ENCODE assay signal across 12 cellular contexts in the genomic region with DNA sequence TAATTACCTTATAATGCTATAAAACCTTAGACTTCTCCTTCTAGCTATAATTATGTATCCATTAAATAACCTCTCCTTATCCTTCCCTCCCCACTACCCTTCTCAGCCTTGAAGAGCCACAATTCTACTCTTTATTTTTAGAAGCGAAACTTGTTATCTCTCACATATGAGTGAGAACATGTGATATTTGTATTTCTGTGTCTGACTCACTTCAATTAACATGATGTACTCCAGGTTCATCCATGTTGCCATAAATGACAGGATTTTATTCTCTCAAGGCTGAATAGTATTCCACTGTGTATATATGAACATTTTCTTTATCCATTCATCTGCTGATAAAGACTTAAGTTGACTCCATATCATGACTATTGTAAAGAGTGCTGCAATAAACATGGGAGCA.
A peak's percentile ranks its signal among the peaks of the same experiment; 100 is the strongest.
DNase-seq lines count a peak whose midpoint lies in the region; TF ChIP-seq lines count a peak whose summit lies in the region.
"Had no signal": no experiment of that assay in that cellular context is flagged by ENCODE, and none has a peak within 500 bp of the region (broad histone marks: within the 10 kb centered on the region; RNA-seq: fewer than 3 reads in every experiment).

No MANE protein-coding gene starts in this region.

- H3K9ac ChIP-seq in Loucy (ENCODE audit: low read depth, low read length, poor library complexity, severe bottlenecking), result no peak overlapping the region

- H3K4me3 ChIP-seq in Loucy (ENCODE audit: low read length, poor library complexity, severe bottlenecking), result no peak overlapping the region
- no peak overlapping the region for H3K4me3 ChIP-seq in astrocyte of the spinal cord (ENCODE audit: low read depth, low read length)
- H3K4me3 ChIP-seq: A549, GM12878 had no signal

- DNase-seq in astrocyte of the spinal cord (ENCODE audit: low read depth, low spot score) (peak; percentile 1), fibroblast of peridontal ligament (ENCODE audit: extremely low read depth) (peak; percentile 7), EL (no peak), mucosa of gallbladder (ENCODE audit: low spot score) (no peak)
- no peak for DNase-seq in activated effector memory CD4-positive, alpha-beta T cell treated with anti-CD3 and anti-CD28 coated beads, Interleukin-2, amount 50 U/mL, for 16 hours
- DNase-seq: BE2C; CD8-positive, alpha-beta T cell; COR-L47; DMS53 had no signal

- no peaks in the 10 kb centered on the region for H3K36me3 ChIP-seq in Loucy (ENCODE audit: insufficient read depth, low read length)
- H3K36me3 ChIP-seq: BE2C had no signal

- no peaks in the 10 kb centered on the region for H3K79me2 ChIP-seq in Loucy (ENCODE audit: insufficient read depth, low read length)

- no peaks in the 10 kb centered on the region for H3K9me3 ChIP-seq in Loucy (ENCODE audit: insufficient read depth, low read depth, low read length)
- H3K9me3 ChIP-seq: A549, BE2C had no signal

- H3K4me2 ChIP-seq in Loucy (ENCODE audit: low read depth, low read length, poor library complexity, severe bottlenecking), result peak overlapping the region; percentile 25
- H3K4me2 ChIP-seq: A549 had no signal

- H3F3A ChIP-seq in Loucy (ENCODE audit: low read depth), result no peaks in the 10 kb centered on the region

- TF ChIP-seq CTCF in Loucy (conservative IDR thresholded peaks at IDR 0.05; ENCODE audit: low read length) (no peak), astrocyte of the spinal cord (IDR thresholded peaks at IDR 0.05; ENCODE audit: low read depth, low read length) (no peak)

- H3K4me1 ChIP-seq in Loucy (ENCODE audit: insufficient read depth, low read length, poor library complexity, severe bottlenecking), result peaks cover 11% of the 10 kb centered on the region
- H3K4me1 ChIP-seq: A549, BE2C had no signal

- no peaks in the 10 kb centered on the region for H3K9me2 ChIP-seq in Loucy (replicated peaks; ENCODE audit: low read depth, low read length)

- no peaks in the 10 kb centered on the region for H3K27me3 ChIP-seq in Loucy (ENCODE audit: insufficient read depth, low read length, poor library complexity, severe bottlenecking)
- H3K27me3 ChIP-seq: BE2C had no signal

- no peaks in the 10 kb centered on the region for H4K20me1 ChIP-seq in Loucy (ENCODE audit: insufficient read depth, low read length, poor library complexity, severe bottlenecking)

- no peak overlapping the region for H2AFZ ChIP-seq in Loucy (ENCODE audit: low read length)

- in situ Hi-C loops in astrocyte of the spinal cord (cut with HindIII; ENCODE audit: low sequenced_read_pairs), result no loop called here

Comparison
In these comparisons a context has a peak if more than half of its experiments do, and no peak if none do; other contexts are left out.
1. DNase-seq: peak in astrocyte of the spinal cord (single experiment) and fibroblast of peridontal ligament (single experiment); none in EL (single experiment), activated effector memory CD4-positive, alpha-beta T cell treated with anti-CD3 and anti-CD28 coated beads, Interleukin-2, amount 50 U/mL, for 16 hours (single experiment) and mucosa of gallbladder (single experiment).